Comparison of ENCODE assay signal across 31 cellular contexts in genomic region chr22:36554101-36554500, GRCh38. TPM values are rescaled to one million over a fixed set of nuclear protein-coding genes. Genes with fewer than 3 reads are reported as not detected.
DNase-seq lines count a peak whose midpoint lies in the region; ATAC-seq and TF ChIP-seq lines count a peak whose summit lies in the region.
"Had no signal": no experiment of that assay in that cellular context is flagged by ENCODE, and none has a peak within 500 bp of the region (broad histone marks: within the 10 kb centered on the region; RNA-seq: fewer than 3 reads in every experiment).

No MANE protein-coding gene starts in this region.

- H3K27ac Mint-ChIP-seq in GM23338 (no peak overlapping the region), memory B cell (peak overlapping the region; percentile 98)
- H3K27ac Mint-ChIP-seq in activated T-helper 1 cell treated with anti-CD3 and anti-CD28 coated beads, Interleukin-12 subunit alpha, Interleukin-12 subunit beta, Interleukin-2, Interleukin-4 antibody, amounts not matched to agents 30 ng/mL and 10 ng/mL and 1 ng/mL, durations not matched to agents 14 hours and 24 hours and 36 hours: no peak overlapping the region
- H3K27ac Mint-ChIP-seq: activated CD4-positive, alpha-beta T cell treated with anti-CD3 and anti-CD28 coated beads, Interleukin-2, amount 10 ng/mL, durations not matched to agents 7 days and 5 days; activated naive CD8-positive, alpha-beta T cell treated with anti-CD3 and anti-CD28 coated beads, Interleukin-2, amount 50 U/mL, for 24 hours; effector memory CD8-positive, alpha-beta T cell; stimulated activated naive CD8-positive, alpha-beta T cell treated with anti-CD3 and anti-CD28 coated beads, Interleukin-15, Interleukin-2, amounts not matched to agents 100 ng/mL and 50 ng/mL, for 24 hours had no signal

- H3K4me2 ChIP-seq in BLaER1 treated with 17β-estradiol and CSF1 and Interleukin-3, amounts not matched to agents 10 nM and 100 nM: peak overlapping the region in 10 of 11 experiments; percentile 8 to 63 (median 50); a peak in 18 of 22 replicates
- H3K4me2 ChIP-seq in GM23338: no peak overlapping the region

- no peak overlapping the region; the same call in 1 of the 2 replicates for H2AFZ ChIP-seq in GM23338

- H3K4me1 ChIP-seq in BLaER1 treated with 17β-estradiol and CSF1 and Interleukin-3, amounts not matched to agents 10 nM and 100 nM: peaks cover 28 to 62% (median 49%) of the 10 kb centered on the region in 10 experiments
- H3K4me1 ChIP-seq in GM23338 (ENCODE audit: insufficient read depth) (peaks cover 4% of the 10 kb centered on the region; the same call in 1 of the 2 replicates), SJCRH30 (no peaks in the 10 kb centered on the region; the same call in 1 of the 2 replicates)
- H3K4me1 ChIP-seq: left lung, testis had no signal

- peaks cover 12% of the 10 kb centered on the region for H3K4me1 Mint-ChIP-seq in GM23338
- peaks cover 35% of the 10 kb centered on the region for H3K4me1 Mint-ChIP-seq in memory B cell
- H3K4me1 Mint-ChIP-seq in activated T-helper 1 cell treated with anti-CD3 and anti-CD28 coated beads, Interleukin-12 subunit alpha, Interleukin-12 subunit beta, Interleukin-2, Interleukin-4 antibody, amounts not matched to agents 30 ng/mL and 10 ng/mL and 1 ng/mL, durations not matched to agents 14 hours and 24 hours and 36 hours (ENCODE audit: low read depth): peaks cover 3% of the 10 kb centered on the region

- H3F3A ChIP-seq in GM23338 (replicated peaks; ENCODE audit: low read depth): no peaks in the 10 kb centered on the region

- no peak overlapping the region; a peak in 1 of 22 replicates for H3K9ac ChIP-seq in BLaER1 treated with 17β-estradiol and CSF1 and Interleukin-3, amounts not matched to agents 10 nM and 100 nM

- H3K36me3 Mint-ChIP-seq in GM23338 (ENCODE audit: low read depth) (no peaks in the 10 kb centered on the region), memory B cell (no peaks in the 10 kb centered on the region)
- H3K36me3 Mint-ChIP-seq in activated T-helper 1 cell treated with anti-CD3 and anti-CD28 coated beads, Interleukin-12 subunit alpha, Interleukin-12 subunit beta, Interleukin-2, Interleukin-4 antibody, amounts not matched to agents 30 ng/mL and 10 ng/mL and 1 ng/mL, durations not matched to agents 14 hours and 24 hours and 36 hours (ENCODE audit: low read depth): no peaks in the 10 kb centered on the region

- no peak overlapping the region for H3K4me3 ChIP-seq in BLaER1 treated with 17β-estradiol and CSF1 and Interleukin-3, amounts not matched to agents 10 nM and 100 nM
- H3K4me3 ChIP-seq in GM23338: no peak overlapping the region
- H3K4me3 ChIP-seq in SJCRH30: no peak overlapping the region
- H3K4me3 ChIP-seq: cardiac muscle cell, left lung, spleen, testis had no signal

- H3K36me3 ChIP-seq in BLaER1 treated with 17β-estradiol and CSF1 and Interleukin-3, amounts not matched to agents 10 nM and 100 nM: no peaks in the 10 kb centered on the region
- H3K36me3 ChIP-seq in GM23338 (ENCODE audit: insufficient read depth) (no peaks in the 10 kb centered on the region), SJCRH30 (no peaks in the 10 kb centered on the region)
- H3K36me3 ChIP-seq: cardiac muscle cell, left lung, neutrophil, spleen had no signal

- intact Hi-C loops in activated T-helper 1 cell treated with anti-CD3 and anti-CD28 coated beads, Interleukin-12 subunit alpha, Interleukin-12 subunit beta, Interleukin-2, Interleukin-4 antibody, amounts not matched to agents 30 ng/mL and 10 ng/mL and 1 ng/mL, durations not matched to agents 14 hours and 24 hours and 36 hours (cut with micrococcal nuclease): no loop called here

- H3K9me3 ChIP-seq in BLaER1 treated with 17β-estradiol and CSF1 and Interleukin-3, amounts not matched to agents 10 nM and 100 nM (replicated peaks in 1 of 11): no peaks in the 10 kb centered on the region
- no peaks in the 10 kb centered on the region for H3K9me3 ChIP-seq in SJCRH30 (replicated peaks)
- H3K9me3 ChIP-seq: left lung, neutrophil, spleen, testis had no signal

- H3K9me3 Mint-ChIP-seq in GM23338 (no peaks in the 10 kb centered on the region; the same call in 2 of the 3 replicates), memory B cell (peaks cover 2% of the 10 kb centered on the region)
- H3K9me3 Mint-ChIP-seq in activated T-helper 1 cell treated with anti-CD3 and anti-CD28 coated beads, Interleukin-12 subunit alpha, Interleukin-12 subunit beta, Interleukin-2, Interleukin-4 antibody, amounts not matched to agents 30 ng/mL and 10 ng/mL and 1 ng/mL, durations not matched to agents 14 hours and 24 hours and 36 hours: no peaks in the 10 kb centered on the region
- H3K9me3 Mint-ChIP-seq: activated CD4-positive, alpha-beta T cell treated with anti-CD3 and anti-CD28 coated beads, Interleukin-2, amount 10 ng/mL, durations not matched to agents 7 days and 5 days; activated naive CD8-positive, alpha-beta T cell treated with anti-CD3 and anti-CD28 coated beads, Interleukin-2, amount 50 U/mL, for 24 hours; effector memory CD8-positive, alpha-beta T cell; stimulated activated naive CD8-positive, alpha-beta T cell treated with anti-CD3 and anti-CD28 coated beads, Interleukin-15, Interleukin-2, amounts not matched to agents 100 ng/mL and 50 ng/mL, for 24 hours had no signal

- DNase-seq in GM23338 (ENCODE audit: low spot score) (peak; percentile 62), SJCRH30 (peak; percentile 36 to 58), memory B cell (ENCODE audit: low spot score in 2 of 2) (no peak), DMS153 (lab: John Stamatoyannopoulos, UW) (no peak), cerebellum (ENCODE audit: low spot score) (no peak), MV-4-11 (lab: John Stamatoyannopoulos, UW) (no peak)
- DNase-seq in activated T-helper 1 cell treated with anti-CD3 and anti-CD28 coated beads, Interleukin-12 subunit alpha, Interleukin-12 subunit beta, Interleukin-2, Interleukin-4 antibody, amounts not matched to agents 30 ng/mL and 10 ng/mL and 1 ng/mL, durations not matched to agents 14 hours and 24 hours and 36 hours (ENCODE audit: low spot score): no peak
- DNase-seq: activated CD4-positive, alpha-beta T cell treated with anti-CD3 and anti-CD28 coated beads, Interleukin-2, amount 10 ng/mL, durations not matched to agents 7 days and 5 days; activated gamma-delta T cell; activated naive CD8-positive, alpha-beta T cell treated with anti-CD3 and anti-CD28 coated beads, Interleukin-2, amount 50 U/mL, for 24 hours; activated T-cell treated with anti-CD3 and anti-CD28 coated beads, Interleukin-2, amount 50 U/mL, for 1 hour; Calu3; cortex of kidney; effector memory CD8-positive, alpha-beta T cell; erythroblast; HCEC 1CT; hypothalamus; left lung; mesenchymal stem cell; NCI-H146; NCI-H524; right cardiac atrium; SHP77; spleen; stimulated activated CD4-positive, alpha-beta T cell treated with anti-CD3 and anti-CD28 coated beads, Interleukin-2, amount 100 ng/mL, for 24 hours; testis had no signal

- H3K79me2 ChIP-seq in GM23338 (replicated peaks; ENCODE audit: insufficient read depth): no peaks in the 10 kb centered on the region

- no peak for TF ChIP-seq CTCF in GM23338 (conservative IDR thresholded peaks at IDR 0.05; ENCODE audit: low read depth in 2 of 2)

- H3K4me3 Mint-ChIP-seq in GM23338 (no peak overlapping the region), memory B cell (no peak overlapping the region)
- no peak overlapping the region for H3K4me3 Mint-ChIP-seq in activated T-helper 1 cell treated with anti-CD3 and anti-CD28 coated beads, Interleukin-12 subunit alpha, Interleukin-12 subunit beta, Interleukin-2, Interleukin-4 antibody, amounts not matched to agents 30 ng/mL and 10 ng/mL and 1 ng/mL, durations not matched to agents 14 hours and 24 hours and 36 hours
- H3K4me3 Mint-ChIP-seq: activated CD4-positive, alpha-beta T cell treated with anti-CD3 and anti-CD28 coated beads, Interleukin-2, amount 10 ng/mL, durations not matched to agents 7 days and 5 days; activated naive CD8-positive, alpha-beta T cell treated with anti-CD3 and anti-CD28 coated beads, Interleukin-2, amount 50 U/mL, for 24 hours; effector memory CD8-positive, alpha-beta T cell; stimulated activated naive CD8-positive, alpha-beta T cell treated with anti-CD3 and anti-CD28 coated beads, Interleukin-15, Interleukin-2, amounts not matched to agents 100 ng/mL and 50 ng/mL, for 24 hours had no signal

- H4K20me1 ChIP-seq in BLaER1 treated with 17β-estradiol and CSF1 and Interleukin-3, amounts not matched to agents 10 nM and 100 nM: no peaks in the 10 kb centered on the region
- no peaks in the 10 kb centered on the region for H4K20me1 ChIP-seq in GM23338 (replicated peaks; ENCODE audit: insufficient read depth)

- no peaks in the 10 kb centered on the region for H3K9me2 ChIP-seq in GM23338 (ENCODE audit: insufficient read depth)

- H3K27ac ChIP-seq in BLaER1 treated with 17β-estradiol and CSF1 and Interleukin-3, amounts not matched to agents 10 nM and 100 nM: no peak overlapping the region
- H3K27ac ChIP-seq in GM23338 (ENCODE audit: low read depth): no peak overlapping the region
- no peak overlapping the region for H3K27ac ChIP-seq in SJCRH30
- H3K27ac ChIP-seq: C4-2B, cardiac muscle cell, left lung, neutrophil, spleen, testis had no signal

- H3K27me3 ChIP-seq in BLaER1 treated with 17β-estradiol and CSF1 and Interleukin-3, amounts not matched to agents 10 nM and 100 nM: no peaks in the 10 kb centered on the region
- no peaks in the 10 kb centered on the region for H3K27me3 ChIP-seq in GM23338 (ENCODE audit: insufficient read depth)
- no peaks in the 10 kb centered on the region; the same call in 1 of the 2 replicates for H3K27me3 ChIP-seq in SJCRH30
- H3K27me3 ChIP-seq: testis had no signal

- ATAC-seq in GM23338 (peak; percentile 84), memory B cell (ENCODE audit: low read depth) (no peak)
- ATAC-seq: activated naive CD8-positive, alpha-beta T cell treated with anti-CD3 and anti-CD28 coated beads, Interleukin-2, amount 50 U/mL, for 24 hours; effector memory CD8-positive, alpha-beta T cell; left lung; right cardiac atrium had no signal

- H3K27me3 Mint-ChIP-seq in GM23338 (ENCODE audit: insufficient read depth, low read depth, poor library complexity) (peaks cover 4% of the 10 kb centered on the region), memory B cell (peaks cover 4% of the 10 kb centered on the region)
- H3K27me3 Mint-ChIP-seq in activated T-helper 1 cell treated with anti-CD3 and anti-CD28 coated beads, Interleukin-12 subunit alpha, Interleukin-12 subunit beta, Interleukin-2, Interleukin-4 antibody, amounts not matched to agents 30 ng/mL and 10 ng/mL and 1 ng/mL, durations not matched to agents 14 hours and 24 hours and 36 hours (ENCODE audit: insufficient read depth): peaks cover 18% of the 10 kb centered on the region

RNA-seq across cellular contexts. Expression of gene EIF3D, which starts 25.1 kb away (rescaled TPM):
- total RNA-seq in GM23338 (2014; rRNA removed; shearing (Covaris generic)): 360 and 381 TPM in 2 replicates
- 148 and 149 TPM in 2 replicates for polyA plus RNA-seq in GM23338 (2016; fragmentation: Nextera tagmentation; extraction: Ambion mirVana)
- total RNA-seq in SJCRH30 (2014; rRNA removed; shearing (Covaris generic)): 211 and 216 TPM in 2 replicates
- total RNA-seq in activated T-helper 1 cell treated with anti-CD3 and anti-CD28 coated beads, Interleukin-12 subunit alpha, Interleukin-12 subunit beta, Interleukin-2, Interleukin-4 antibody, amounts not matched to agents 30 ng/mL and 10 ng/mL and 1 ng/mL, durations not matched to agents 14 hours and 24 hours and 36 hours: 322 and 323 TPM in 2 replicates
- total RNA-seq in cerebellum: 92.9 TPM

RNA-seq across cellular contexts. Expression of gene FOXRED2, which starts 47.3 kb away (rescaled TPM):
- 38.3 and 47.5 TPM in 2 replicates for total RNA-seq in GM23338 (2014; rRNA removed; shearing (Covaris generic))
- polyA plus RNA-seq in GM23338 (2016; fragmentation: Nextera tagmentation; extraction: Ambion mirVana): 11.5 and 12.7 TPM in 2 replicates
- 16.9 and 20.9 TPM in 2 replicates for total RNA-seq in SJCRH30 (2014; rRNA removed; shearing (Covaris generic))
- total RNA-seq in activated T-helper 1 cell treated with anti-CD3 and anti-CD28 coated beads, Interleukin-12 subunit alpha, Interleukin-12 subunit beta, Interleukin-2, Interleukin-4 antibody, amounts not matched to agents 30 ng/mL and 10 ng/mL and 1 ng/mL, durations not matched to agents 14 hours and 24 hours and 36 hours: 22.3 and 25.0 TPM in 2 replicates
- total RNA-seq in cerebellum: 16.1 TPM

Comparison
In these comparisons a context has a peak if more than half of its experiments do, and no peak if none do; other contexts are left out.
1. DNase-seq: peak in GM23338 (single experiment) and SJCRH30 (2 of 2); none in memory B cell (0 of 2), activated T-helper 1 cell treated with anti-CD3 and anti-CD28 coated beads, Interleukin-12 subunit alpha, Interleukin-12 subunit beta, Interleukin-2, Interleukin-4 antibody, amounts not matched to agents 30 ng/mL and 10 ng/mL and 1 ng/mL, durations not matched to agents 14 hours and 24 hours and 36 hours (single experiment), DMS153 (single experiment), cerebellum (single experiment) and MV-4-11 (single experiment).